Comparison of ENCODE assay signal across 9 cellular contexts in the genomic region with DNA sequence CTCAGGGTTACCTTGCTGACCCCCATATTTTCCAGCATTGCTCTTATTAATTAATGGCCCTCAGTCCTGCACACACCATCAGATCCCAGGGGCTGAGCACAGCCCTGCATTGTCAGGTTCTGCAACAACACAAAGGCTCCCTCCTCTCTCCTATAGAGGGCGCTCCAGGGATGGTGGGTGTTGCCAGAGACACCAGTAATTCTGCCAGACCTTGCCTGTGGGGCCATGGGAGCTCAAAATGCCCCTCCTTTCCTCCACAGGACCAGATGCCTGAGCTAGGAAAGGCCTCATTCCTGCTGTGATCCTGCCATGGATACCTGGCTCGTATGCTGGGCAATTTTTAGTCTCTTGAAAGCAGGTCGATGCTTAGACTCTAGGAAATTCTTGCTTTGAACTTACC. TPM values are rescaled to one million over a fixed set of nuclear protein-coding genes. Genes with fewer than 3 reads are reported as not detected.
DNase-seq lines count a peak whose midpoint lies in the region; ATAC-seq and TF ChIP-seq lines count a peak whose summit lies in the region.
"Had no signal": no experiment of that assay in that cellular context is flagged by ENCODE, and none has a peak within 500 bp of the region (broad histone marks: within the 10 kb centered on the region; RNA-seq: fewer than 3 reads in every experiment).

No MANE protein-coding gene starts in this region.

- H3K36me3 Mint-ChIP-seq in GM23338 (ENCODE audit: low read depth), result no peaks in the 10 kb centered on the region

- no peak overlapping the region for H3K9ac ChIP-seq in BLaER1

- H3K4me3 ChIP-seq in BLaER1 (no peak overlapping the region), GM23338 (no peak overlapping the region)

- H3K27ac Mint-ChIP-seq in GM23338, result no peak overlapping the region
- H3K27ac Mint-ChIP-seq: dendritic cell treated with granulocyte-macrophage colony-stimulating factor and Interleukin-4, amounts not matched to agents 40 ng/mL and 50 ng/mL, for 4 days had no signal

- TF ChIP-seq CTCF in GM23338 (conservative IDR thresholded peaks at IDR 0.05; ENCODE audit: low read depth in 2 of 2), result peak; percentile 81 to 87
- TF ChIP-seq CTCF in VCaP (conservative IDR thresholded peaks at IDR 0.05), result peak; percentile 47; the same call in 1 of the 2 replicates
- peak; percentile 24 for TF ChIP-seq CTCF in foreskin keratinocyte (conservative IDR thresholded peaks at IDR 0.05)

- H3K79me2 ChIP-seq in GM23338 (replicated peaks; ENCODE audit: insufficient read depth), result no peaks in the 10 kb centered on the region

- peak overlapping the region; percentile 34; the same call in 1 of the 2 replicates for H2AFZ ChIP-seq in GM23338

- H3K27ac ChIP-seq in BLaER1 (no peak overlapping the region), GM23338 (ENCODE audit: low read depth) (no peak overlapping the region), VCaP (no peak overlapping the region), foreskin keratinocyte (no peak overlapping the region)

- H3K9me2 ChIP-seq in GM23338 (ENCODE audit: insufficient read depth), result peaks cover 4% of the 10 kb centered on the region; the same call in 1 of the 2 replicates

- H3K9me3 Mint-ChIP-seq in GM23338, result no peaks in the 10 kb centered on the region; the same call in 2 of the 3 replicates
- H3K9me3 Mint-ChIP-seq: dendritic cell treated with granulocyte-macrophage colony-stimulating factor and Interleukin-4, amounts not matched to agents 40 ng/mL and 50 ng/mL, for 4 days had no signal

- peaks cover 13% of the 10 kb centered on the region for H3K27me3 Mint-ChIP-seq in GM23338 (ENCODE audit: insufficient read depth, low read depth, poor library complexity)

- H3F3A ChIP-seq in GM23338 (replicated peaks; ENCODE audit: low read depth), result no peaks in the 10 kb centered on the region

- DNase-seq in GM23338 (ENCODE audit: low spot score) (peak; percentile 90), foreskin keratinocyte (no peak), NCI-H774 (lab: John Stamatoyannopoulos, UW) (no peak), C1 segment of cervical spinal cord (lab: John Stamatoyannopoulos, UW) (no peak), dedifferentiated amniotic fluid mesenchymal stem cell (ENCODE audit: extremely low spot score) (no peak)

- ATAC-seq in GM23338, result peak; percentile 88
- peak; percentile 27 for ATAC-seq in foreskin keratinocyte
- no peak for ATAC-seq in GM19397 (IDR thresholded peaks at IDR 0.05; ENCODE audit: unreplicated experiment)

- H3K4me1 Mint-ChIP-seq in GM23338, result peaks cover 12% of the 10 kb centered on the region

- H3K27me3 ChIP-seq in BLaER1, result no peaks in the 10 kb centered on the region
- H3K27me3 ChIP-seq in GM23338 (ENCODE audit: insufficient read depth), result peaks cover 3% of the 10 kb centered on the region; the same call in 1 of the 2 replicates
- H3K27me3 ChIP-seq in foreskin keratinocyte, result peaks cover 7% of the 10 kb centered on the region

- H3K9me3 ChIP-seq in BLaER1, result no peaks in the 10 kb centered on the region

- H4K20me1 ChIP-seq in BLaER1 (no peaks in the 10 kb centered on the region), GM23338 (replicated peaks; ENCODE audit: insufficient read depth) (no peaks in the 10 kb centered on the region)

- H3K4me1 ChIP-seq in BLaER1, result peaks cover 54% of the 10 kb centered on the region
- no peaks in the 10 kb centered on the region; the same call in 1 of the 2 replicates for H3K4me1 ChIP-seq in GM23338 (ENCODE audit: insufficient read depth)
- no peaks in the 10 kb centered on the region for H3K4me1 ChIP-seq in foreskin keratinocyte

- H3K36me3 ChIP-seq in BLaER1 (no peaks in the 10 kb centered on the region), GM23338 (ENCODE audit: insufficient read depth) (no peaks in the 10 kb centered on the region)

- H3K4me2 ChIP-seq in BLaER1, result peak overlapping the region; percentile 33
- no peak overlapping the region for H3K4me2 ChIP-seq in GM23338

- no peak overlapping the region for H3K4me3 Mint-ChIP-seq in GM23338
- H3K4me3 Mint-ChIP-seq: dendritic cell treated with granulocyte-macrophage colony-stimulating factor and Interleukin-4, amounts not matched to agents 40 ng/mL and 50 ng/mL, for 4 days had no signal

TF ChIP-seq in GM23338, 12 proteins besides CTCF, POLR2A, EP300 and RAD21 (continues in another document):
- no peak for TF ChIP-seq EZH2 (IDR thresholded peaks at IDR 0.05; ENCODE audit: low read depth, unreplicated experiment)
- no peak for TF ChIP-seq POLR2AphosphoS5 (IDR thresholded peaks at IDR 0.05; ENCODE audit: low read depth)
- no peak for TF ChIP-seq ZNF114 (CRISPR knock-in tag; IDR thresholded peaks at IDR 0.05)
- TF ChIP-seq CREB1 (CRISPR knock-in tag; IDR thresholded peaks at IDR 0.05; ENCODE audit: low read depth), result no peak
- TF ChIP-seq, protein P1, sequence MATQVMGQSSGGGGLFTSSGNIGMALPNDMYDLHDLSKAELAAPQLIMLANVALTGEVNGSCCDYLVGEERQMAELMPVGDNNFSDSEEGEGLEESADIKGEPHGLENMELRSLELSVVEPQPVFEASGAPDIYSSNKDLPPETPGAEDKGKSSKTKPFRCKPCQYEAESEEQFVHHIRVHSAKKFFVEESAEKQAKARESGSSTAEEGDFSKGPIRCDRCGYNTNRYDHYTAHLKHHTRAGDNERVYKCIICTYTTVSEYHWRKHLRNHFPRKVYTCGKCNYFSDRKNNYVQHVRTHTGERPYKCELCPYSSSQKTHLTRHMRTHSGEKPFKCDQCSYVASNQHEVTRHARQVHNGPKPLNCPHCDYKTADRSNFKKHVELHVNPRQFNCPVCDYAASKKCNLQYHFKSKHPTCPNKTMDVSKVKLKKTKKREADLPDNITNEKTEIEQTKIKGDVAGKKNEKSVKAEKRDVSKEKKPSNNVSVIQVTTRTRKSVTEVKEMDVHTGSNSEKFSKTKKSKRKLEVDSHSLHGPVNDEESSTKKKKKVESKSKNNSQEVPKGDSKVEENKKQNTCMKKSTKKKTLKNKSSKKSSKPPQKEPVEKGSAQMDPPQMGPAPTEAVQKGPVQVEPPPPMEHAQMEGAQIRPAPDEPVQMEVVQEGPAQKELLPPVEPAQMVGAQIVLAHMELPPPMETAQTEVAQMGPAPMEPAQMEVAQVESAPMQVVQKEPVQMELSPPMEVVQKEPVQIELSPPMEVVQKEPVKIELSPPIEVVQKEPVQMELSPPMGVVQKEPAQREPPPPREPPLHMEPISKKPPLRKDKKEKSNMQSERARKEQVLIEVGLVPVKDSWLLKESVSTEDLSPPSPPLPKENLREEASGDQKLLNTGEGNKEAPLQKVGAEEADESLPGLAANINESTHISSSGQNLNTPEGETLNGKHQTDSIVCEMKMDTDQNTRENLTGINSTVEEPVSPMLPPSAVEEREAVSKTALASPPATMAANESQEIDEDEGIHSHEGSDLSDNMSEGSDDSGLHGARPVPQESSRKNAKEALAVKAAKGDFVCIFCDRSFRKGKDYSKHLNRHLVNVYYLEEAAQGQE (IDR thresholded peaks at IDR 0.05; ENCODE audit: unreplicated experiment), result no peak
- TF ChIP-seq EZH2phosphoT487 (IDR thresholded peaks at IDR 0.05; ENCODE audit: unreplicated experiment), result no peak
- no peak for TF ChIP-seq ZNF331 (CRISPR knock-in tag; IDR thresholded peaks at IDR 0.05; ENCODE audit: low read depth)
- TF ChIP-seq JUNB (IDR thresholded peaks at IDR 0.05; ENCODE audit: unreplicated experiment), result no peak
- TF ChIP-seq, protein P2, sequence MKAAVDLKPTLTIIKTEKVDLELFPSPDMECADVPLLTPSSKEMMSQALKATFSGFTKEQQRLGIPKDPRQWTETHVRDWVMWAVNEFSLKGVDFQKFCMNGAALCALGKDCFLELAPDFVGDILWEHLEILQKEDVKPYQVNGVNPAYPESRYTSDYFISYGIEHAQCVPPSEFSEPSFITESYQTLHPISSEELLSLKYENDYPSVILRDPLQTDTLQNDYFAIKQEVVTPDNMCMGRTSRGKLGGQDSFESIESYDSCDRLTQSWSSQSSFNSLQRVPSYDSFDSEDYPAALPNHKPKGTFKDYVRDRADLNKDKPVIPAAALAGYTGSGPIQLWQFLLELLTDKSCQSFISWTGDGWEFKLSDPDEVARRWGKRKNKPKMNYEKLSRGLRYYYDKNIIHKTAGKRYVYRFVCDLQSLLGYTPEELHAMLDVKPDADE (IDR thresholded peaks at IDR 0.05), result no peak
- no peak for TF ChIP-seq STAT1 (IDR thresholded peaks at IDR 0.05; ENCODE audit: unreplicated experiment)

RNA-seq across cellular contexts. Expression of gene PRSS58, which starts 42.8 kb away (rescaled TPM):
- total RNA-seq in GM23338 (2014; rRNA removed; shearing (Covaris generic)), result not detected in 2 replicates
- not detected in 2 replicates for polyA plus RNA-seq in GM23338 (2016; fragmentation: Nextera tagmentation; extraction: Ambion mirVana)
- total RNA-seq in foreskin keratinocyte, result not detected in 2 replicates
- polyA plus RNA-seq in foreskin keratinocyte, result not detected in 2 replicates

Comparison
In these comparisons a context has a peak if more than half of its experiments do, and no peak if none do; other contexts are left out.
1. CTCF ChIP-seq: peak in every context shown above with its lines; median percentile 84 in GM23338; 47 in VCaP; 24 in foreskin keratinocyte.